4 cellular contexts compared by ENCODE assay signal in genomic region chr15:89869490-89869889, GRCh38. TPM values are rescaled to one million over a fixed set of nuclear protein-coding genes. Genes with fewer than 3 reads are reported as not detected.
"Had no signal": no experiment of that assay in that cellular context is flagged by ENCODE, and none has a peak within 500 bp of the region (broad histone marks: within the 10 kb centered on the region; RNA-seq: fewer than 3 reads in every experiment).

No MANE protein-coding gene starts in this region.

RNA-seq across cellular contexts. Expression of gene ARPIN, which starts 43.3 kb away (rescaled TPM):
- total RNA-seq: natural killer cell treated with Interleukin-12 subunit alpha and Interleukin-12 subunit beta and Interleukin-15 and Interleukin-18, amount 100 ng/mL, for 72 hours had no signal
- polyA plus RNA-seq: naive thymus-derived CD4-positive, alpha-beta T cell; naive thymus-derived CD8-positive, alpha-beta T cell had no signal

RNA-seq across cellular contexts. Expression of gene ANPEP, which starts 54.8 kb away (rescaled TPM):
- polyA plus RNA-seq: neural cell had no signal
